ENCODE assay signal across 24 cellular contexts in genomic region chr18:65607161-65607560, GRCh38.
"Had no signal": no experiment of that assay in that cellular context is flagged by ENCODE, and none has a peak within 500 bp of the region (broad histone marks: within the 10 kb centered on the region; RNA-seq: fewer than 3 reads in every experiment).

No MANE protein-coding gene starts in this region.

- H3K9me2 ChIP-seq: SK-N-SH had no signal

- ATAC-seq: K562, Panc1, Right ventricle myocardium inferior, T-cell had no signal

- H3K27ac ChIP-seq: HL-60, KMS-11, SJSA1 had no signal

- H3K9me3 ChIP-seq: SK-N-SH had no signal

- DNase-seq: NCI-H1048, NCI-H1105, NCI-H1417, NCI-H1436 treated with DMSO at 0.1 percent for 48 hours, NCI-H1694, NCI-H187 treated with DMSO at 0.1 percent for 48 hours, NCI-H2029 treated with DMSO at 0.1 percent for 48 hours, NCI-H2107, NCI-H2227 treated with DMSO at 0.1 percent for 48 hours, NCI-H524, NCI-H526 treated with DMSO at 0.1 percent for 48 hours, NCI-H748 treated with DMSO at 0.1 percent for 48 hours, SIG-M5, SK-N-SH, SW 1271, T-cell had no signal

- H3K36me3 ChIP-seq: SJSA1 had no signal

- H3K36me3 Mint-ChIP-seq: IgD-negative memory B cell, T-cell had no signal

- H3K4me1 Mint-ChIP-seq: IgD-negative memory B cell, T-cell had no signal

- H3K4me2 ChIP-seq: KMS-11, SK-N-SH had no signal

- H3K4me3 ChIP-seq: K562, SJSA1 had no signal

- H3K27me3 ChIP-seq: SJSA1 had no signal

- FAIRE-seq: HTR-8/SVneo, K562 had no signal

- H3K9ac ChIP-seq: KMS-11, SK-N-SH had no signal

- H3K27me3 Mint-ChIP-seq: IgD-negative memory B cell, T-cell had no signal

- H3K4me1 ChIP-seq: SJSA1 had no signal

- H3K4me3 Mint-ChIP-seq: IgD-negative memory B cell, T-cell had no signal

- H3K27ac Mint-ChIP-seq: IgD-negative memory B cell, T-cell had no signal
